In genomic region chr19:32580901-32581703, GRCh38 we compare ENCODE assay signal across 8 cellular contexts. TPM values are rescaled to one million over a fixed set of nuclear protein-coding genes. Genes with fewer than 3 reads are reported as not detected.
DNase-seq lines count a peak whose midpoint lies in the region; ATAC-seq and TF ChIP-seq lines count a peak whose summit lies in the region.

TSS of gene PDCD5 (plus strand) at chr19:32581190. CDS start at chr19:32581262, 72 bp downstream.

- H3K36me3 ChIP-seq in PC-3 (ENCODE audit: low read depth, low read length) (peaks cover 2% of the 10 kb centered on the region), mucosa of rectum (ENCODE audit: control insufficient read depth in 2 of 2, insufficient read depth in 2 of 2, low read length in 2 of 2) (peaks cover 9 to 14% of the 10 kb centered on the region in 2 donors)

- CTCF ChIA-PET in PC-3 (lab: Charles Lee): interaction anchor here (0.7 kb wide), 1 partner anchor 1909 kb away, joined by 3 read pairs; no protein-coding TSS in a partner anchor

- no peak for TF ChIP-seq CTCF in PC-3 (conservative IDR thresholded peaks at IDR 0.05; ENCODE audit: low read depth, low read length)

- peaks cover 21% of the 10 kb centered on the region for H3K79me2 ChIP-seq in PC-3 (ENCODE audit: low read length)

- H3K4me1 ChIP-seq in PC-3 (ENCODE audit: insufficient read depth, low read length): peaks cover 7% of the 10 kb centered on the region; the same call in 1 of the 2 replicates
- H3K4me1 ChIP-seq in mucosa of rectum (ENCODE audit: control insufficient read depth in 2 of 2, insufficient read depth in 2 of 2, low read length in 2 of 2): peaks cover 0 to 8% of the 10 kb centered on the region in 2 donors

- peak within 1 kb of the TSS; percentile 82 for H3K4me3 ChIP-seq in Jurkat, Clone E6-1 (ENCODE audit: low read length)
- peak within 1 kb of the TSS; percentile 95 for H3K4me3 ChIP-seq in PC-3 (ENCODE audit: low read length)
- peak within 1 kb of the TSS; percentile 87 to 88 for H3K4me3 ChIP-seq in mucosa of rectum (ENCODE audit: low read length in 2 of 2)

- H3K27me3 Mint-ChIP-seq in activated T-cell treated with anti-CD3 and anti-CD28 coated beads, Interleukin-2, amount 50 U/mL, for 24 hours: no peaks in the 10 kb centered on the region

- H3K27ac Mint-ChIP-seq in activated T-cell treated with anti-CD3 and anti-CD28 coated beads, Interleukin-2, amount 50 U/mL, for 24 hours: peak within 1 kb of the TSS; percentile 92

- BruUV-seq in PC-3 (replicated peaks; lab: Mats Ljungman, UMichigan): no TSS peak

- no peaks in the 10 kb centered on the region for H4K20me1 ChIP-seq in PC-3 (ENCODE audit: low read length)

- no peak within 1 kb of the TSS for H3K27ac ChIP-seq in PC-3 (ENCODE audit: low read length)
- peak within 1 kb of the TSS; percentile 79 to 85 for H3K27ac ChIP-seq in mucosa of rectum (ENCODE audit: low read depth in 2 of 2, low read length in 2 of 2)

- no peaks in the 10 kb centered on the region for H3K9me3 Mint-ChIP-seq in activated T-cell treated with anti-CD3 and anti-CD28 coated beads, Interleukin-2, amount 50 U/mL, for 24 hours

- H3K27me3 ChIP-seq in PC-3 (ENCODE audit: low read length) (no peaks in the 10 kb centered on the region), mucosa of rectum (ENCODE audit: control insufficient read depth in 2 of 2, insufficient read depth in 2 of 2, low read length in 2 of 2) (no peaks in the 10 kb centered on the region)

- peak; percentile 41 for TF ChIP-seq POLR2A in erythroblast (IDR thresholded peaks at IDR 0.05; ENCODE audit: low read length)

- POLR2A ChIA-PET in PC-3 (lab: Charles Lee; ENCODE audit: unreplicated experiment): interaction anchor here (0.6 to 0.7 kb wide), 2 partner anchors 234 to 236 kb away, joined by 3 to 16 read pairs; partner anchors contain the start of gene ZNF507

- H3F3A ChIP-seq in PC-3 (ENCODE audit: low read length, unreplicated experiment): no peaks in the 10 kb centered on the region

- peaks cover 39% of the 10 kb centered on the region for H3K4me1 Mint-ChIP-seq in activated T-cell treated with anti-CD3 and anti-CD28 coated beads, Interleukin-2, amount 50 U/mL, for 24 hours (ENCODE audit: low read depth)

- ATAC-seq in GM21717 (IDR thresholded peaks at IDR 0.05; ENCODE audit: unreplicated experiment) (peak; percentile 86), PC-3 (peak; percentile 94)

- intact Hi-C loops in PC-3 (cut with micrococcal nuclease): no loop called here

- DNase-seq in DMS53 (lab: John Stamatoyannopoulos, UW) (peak; percentile 94), PC-3 (peak; percentile 88), erythroblast (lab: John Stamatoyannopoulos, UW) (peak; percentile 95 to 96)
- DNase-seq in Jurkat, Clone E6-1 (ENCODE audit: low read depth, low spot score): peak; percentile 82
- DNase-seq in activated T-cell treated with anti-CD3 and anti-CD28 coated beads, Interleukin-2, amount 50 U/mL, for 24 hours: peak; percentile 98
- peak; percentile 89 to 94 for DNase-seq in stimulated activated CD8-positive, alpha-beta memory T cell treated with anti-CD3 and anti-CD28 coated beads, Interleukin-4, amount 100 ng/mL, for 4 hours (ENCODE audit: low read depth in 2 of 2, low spot score in 1 of 2)

- H3K4me3 Mint-ChIP-seq in activated T-cell treated with anti-CD3 and anti-CD28 coated beads, Interleukin-2, amount 50 U/mL, for 24 hours: peak within 1 kb of the TSS; percentile 95

- peak within 1 kb of the TSS; percentile 98 for H2AFZ ChIP-seq in PC-3 (ENCODE audit: low read length)

- H3K36me3 Mint-ChIP-seq in activated T-cell treated with anti-CD3 and anti-CD28 coated beads, Interleukin-2, amount 50 U/mL, for 24 hours (ENCODE audit: low read depth): peaks cover 49% of the 10 kb centered on the region

- peak within 1 kb of the TSS; percentile 88 for H3K4me2 ChIP-seq in PC-3 (ENCODE audit: low read length)

- H3K9ac ChIP-seq in PC-3 (ENCODE audit: low read length): peak within 1 kb of the TSS; percentile 95
- peak within 1 kb of the TSS; percentile 69 to 81 for H3K9ac ChIP-seq in mucosa of rectum (ENCODE audit: low read depth in 1 of 2, low read length in 2 of 2)

- no peaks in the 10 kb centered on the region for H3K9me3 ChIP-seq in PC-3 (ENCODE audit: low read length)
- H3K9me3 ChIP-seq in mucosa of rectum (ENCODE audit: control insufficient read depth in 2 of 2, low read length in 2 of 2): no peaks in the 10 kb centered on the region

- no peaks in the 10 kb centered on the region for H3K9me2 ChIP-seq in PC-3 (replicated peaks; ENCODE audit: low read length)

RNA-seq across cellular contexts. Expression of gene PDCD5, which starts in this region (rescaled TPM):
- polyA plus RNA-seq in Jurkat, Clone E6-1 (2012; ENCODE audit: insufficient read depth, insufficient read length): 296 TPM
- total RNA-seq in PC-3 (2014; rRNA removed): 165 and 203 TPM in 2 replicates
